ENCODE assay signal across 2 cellular contexts in the genomic region with DNA sequence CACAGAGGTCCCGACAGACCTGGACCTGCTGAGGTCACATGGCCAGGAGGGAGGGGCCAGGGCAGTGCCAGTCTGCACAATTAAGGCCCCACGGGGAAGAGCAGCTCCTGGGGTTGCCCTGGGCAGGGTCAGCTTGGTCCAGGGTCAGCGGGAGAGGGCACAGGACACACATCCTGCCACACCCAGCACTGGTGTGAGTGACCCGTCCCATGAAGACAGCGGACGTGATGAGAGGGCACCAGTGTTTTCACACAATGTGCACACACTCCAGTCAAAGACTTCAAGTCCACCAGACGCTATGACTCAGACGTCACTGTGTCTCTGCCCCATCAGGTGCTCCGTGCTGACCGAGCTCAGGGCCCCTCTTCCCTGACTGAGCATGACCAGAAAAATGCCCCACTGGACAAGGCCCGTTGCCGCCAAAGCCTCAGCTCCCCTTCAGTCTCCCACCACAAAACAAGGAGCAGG.
TF ChIP-seq lines count a peak whose summit lies in the region.

No MANE protein-coding gene starts in this region.

TF ChIP-seq in SK-N-SH, 30 proteins besides CTCF, POLR2A, EP300 and RAD21 (continued from another document):
- TF ChIP-seq, protein P1, sequence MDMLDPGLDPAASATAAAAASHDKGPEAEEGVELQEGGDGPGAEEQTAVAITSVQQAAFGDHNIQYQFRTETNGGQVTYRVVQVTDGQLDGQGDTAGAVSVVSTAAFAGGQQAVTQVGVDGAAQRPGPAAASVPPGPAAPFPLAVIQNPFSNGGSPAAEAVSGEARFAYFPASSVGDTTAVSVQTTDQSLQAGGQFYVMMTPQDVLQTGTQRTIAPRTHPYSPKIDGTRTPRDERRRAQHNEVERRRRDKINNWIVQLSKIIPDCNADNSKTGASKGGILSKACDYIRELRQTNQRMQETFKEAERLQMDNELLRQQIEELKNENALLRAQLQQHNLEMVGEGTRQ (IDR thresholded peaks at IDR 0.05; ENCODE audit: borderline replicate concordance, low read depth, low read length) = no peak
- TF ChIP-seq, protein P2, sequence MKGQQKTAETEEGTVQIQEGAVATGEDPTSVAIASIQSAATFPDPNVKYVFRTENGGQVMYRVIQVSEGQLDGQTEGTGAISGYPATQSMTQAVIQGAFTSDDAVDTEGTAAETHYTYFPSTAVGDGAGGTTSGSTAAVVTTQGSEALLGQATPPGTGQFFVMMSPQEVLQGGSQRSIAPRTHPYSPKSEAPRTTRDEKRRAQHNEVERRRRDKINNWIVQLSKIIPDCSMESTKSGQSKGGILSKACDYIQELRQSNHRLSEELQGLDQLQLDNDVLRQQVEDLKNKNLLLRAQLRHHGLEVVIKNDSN (IDR thresholded peaks at IDR 0.05; ENCODE audit: borderline replicate concordance, low read depth) = peak; percentile 42; the same call in 1 of the 2 replicates
- TF ChIP-seq YY1 (IDR thresholded peaks at IDR 0.05; ENCODE audit: low read depth) = no peak
TF ChIP-seq in SK-N-SH: peak in this region for 1.

TF ChIP-seq in SK-N-SH treated with all-trans-retinoic acid at 6 μM for 48 hours, 23 proteins besides CTCF, POLR2A, EP300 and RAD21 (continued from another document):
- TF ChIP-seq, protein P3, sequence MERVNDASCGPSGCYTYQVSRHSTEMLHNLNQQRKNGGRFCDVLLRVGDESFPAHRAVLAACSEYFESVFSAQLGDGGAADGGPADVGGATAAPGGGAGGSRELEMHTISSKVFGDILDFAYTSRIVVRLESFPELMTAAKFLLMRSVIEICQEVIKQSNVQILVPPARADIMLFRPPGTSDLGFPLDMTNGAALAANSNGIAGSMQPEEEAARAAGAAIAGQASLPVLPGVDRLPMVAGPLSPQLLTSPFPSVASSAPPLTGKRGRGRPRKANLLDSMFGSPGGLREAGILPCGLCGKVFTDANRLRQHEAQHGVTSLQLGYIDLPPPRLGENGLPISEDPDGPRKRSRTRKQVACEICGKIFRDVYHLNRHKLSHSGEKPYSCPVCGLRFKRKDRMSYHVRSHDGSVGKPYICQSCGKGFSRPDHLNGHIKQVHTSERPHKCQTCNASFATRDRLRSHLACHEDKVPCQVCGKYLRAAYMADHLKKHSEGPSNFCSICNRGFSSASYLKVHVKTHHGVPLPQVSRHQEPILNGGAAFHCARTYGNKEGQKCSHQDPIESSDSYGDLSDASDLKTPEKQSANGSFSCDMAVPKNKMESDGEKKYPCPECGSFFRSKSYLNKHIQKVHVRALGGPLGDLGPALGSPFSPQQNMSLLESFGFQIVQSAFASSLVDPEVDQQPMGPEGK (CRISPR knock-in tag; IDR thresholded peaks at IDR 0.05; ENCODE audit: borderline replicate concordance) = no peak
- TF ChIP-seq ESRRG (CRISPR knock-in tag; IDR thresholded peaks at IDR 0.05) = no peak
